Comparison of ENCODE assay signal across 1 cellular context in the genomic region with DNA sequence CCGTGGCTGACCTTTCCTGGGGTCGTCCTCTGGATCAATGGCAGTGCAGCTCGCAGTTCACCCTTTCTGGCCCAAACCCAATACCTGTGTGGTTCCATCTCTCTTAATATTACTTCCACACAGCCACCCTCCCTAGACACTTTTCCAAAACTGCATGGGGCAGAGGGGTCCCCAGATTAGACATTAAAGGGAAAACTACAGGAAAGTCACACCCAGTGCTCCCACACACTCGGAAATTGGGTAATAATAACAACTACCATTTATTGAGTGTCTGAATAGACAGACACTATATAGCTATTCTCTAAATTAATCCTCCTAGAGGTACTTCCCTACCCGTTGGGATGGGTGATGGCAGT.
TF ChIP-seq lines count a peak whose summit lies in the region.

No MANE protein-coding gene starts in this region.

TF ChIP-seq in H1, 55 proteins besides CTCF, POLR2A, EP300 and RAD21:
- TF ChIP-seq BCL11A (IDR thresholded peaks at IDR 0.05; ENCODE audit: low read depth in 2 of 2, low read length in 2 of 2) (no peak), SIRT6 (IDR thresholded peaks at IDR 0.05; ENCODE audit: low read length) (no peak), KDM5A (IDR thresholded peaks at IDR 0.05; ENCODE audit: low read length) (no peak), MAX (IDR thresholded peaks at IDR 0.05) (no peak), TCF12 (IDR thresholded peaks at IDR 0.05; ENCODE audit: low read depth, low read length) (no peak), SP2 (IDR thresholded peaks at IDR 0.05; ENCODE audit: low read length) (no peak), SRF (IDR thresholded peaks at IDR 0.05; ENCODE audit: low read depth, low read length) (no peak), NRF1 (IDR thresholded peaks at IDR 0.05; ENCODE audit: low read depth, low read length) (no peak), CTBP2 (IDR thresholded peaks at IDR 0.05; ENCODE audit: borderline replicate concordance, insufficient read depth, insufficient read length, low read length) (no peak), POLR2AphosphoS5 (IDR thresholded peaks at IDR 0.05; ENCODE audit: low read depth, low read length) (no peak), RNF2 (IDR thresholded peaks at IDR 0.05; ENCODE audit: borderline replicate concordance, low read depth, low read length, missing control alignments, poor library complexity, severe bottlenecking) (no peak), HDAC2 (IDR thresholded peaks at IDR 0.05; ENCODE audit: borderline replicate concordance in 1 of 2, low read depth in 2 of 2, low read length in 2 of 2) (no peak), HDAC6 (IDR thresholded peaks at IDR 0.05; ENCODE audit: low read depth, low read length) (no peak), SUZ12 (IDR thresholded peaks at IDR 0.05; ENCODE audit: low read length) (no peak), CHD2 (IDR thresholded peaks at IDR 0.05; ENCODE audit: low read length) (no peak), CBX8 (IDR thresholded peaks at IDR 0.05; ENCODE audit: borderline replicate concordance, low read depth, low read length) (no peak), TAF7 (optimal IDR thresholded peaks at IDR 0.05; ENCODE audit: borderline replicate concordance, low read depth, low read length) (no peak), ATF2 (IDR thresholded peaks at IDR 0.05; ENCODE audit: low read length) (no peak), BACH1 (IDR thresholded peaks at IDR 0.05; ENCODE audit: low read length) (no peak)
- TF ChIP-seq, protein P1, sequence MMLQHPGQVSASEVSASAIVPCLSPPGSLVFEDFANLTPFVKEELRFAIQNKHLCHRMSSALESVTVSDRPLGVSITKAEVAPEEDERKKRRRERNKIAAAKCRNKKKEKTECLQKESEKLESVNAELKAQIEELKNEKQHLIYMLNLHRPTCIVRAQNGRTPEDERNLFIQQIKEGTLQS (IDR thresholded peaks at IDR 0.05; ENCODE audit: insufficient read depth, low read depth, low read length) = no peak
TF ChIP-seq in H1: peak in this region for 0.
